In the genomic region with DNA sequence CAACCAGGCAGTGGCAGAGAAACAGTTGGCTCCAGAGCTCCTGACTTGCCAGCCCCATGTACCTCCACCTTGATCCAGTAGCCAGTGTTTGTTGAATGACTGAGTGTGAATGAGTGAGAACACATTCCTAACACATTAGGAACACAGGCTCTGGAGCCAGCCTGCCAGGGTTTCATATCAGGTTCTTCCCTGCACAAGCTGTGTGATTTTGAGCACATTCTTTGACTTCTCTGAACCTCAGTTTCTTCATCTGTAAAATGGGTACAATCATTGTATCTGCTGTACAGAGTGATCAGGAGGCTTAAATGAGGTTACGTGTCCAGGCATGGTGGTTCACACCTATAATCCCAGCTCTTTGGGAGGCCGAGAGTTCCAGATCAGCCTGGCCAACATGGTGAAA, we compare ENCODE assay signal across 2 cellular contexts.
A peak's percentile ranks its signal among the peaks of the same experiment; 100 is the strongest.
TF ChIP-seq lines count a peak whose summit lies in the region.

No MANE protein-coding gene starts in this region.

TF ChIP-seq in IMR-90, 13 proteins besides CTCF, POLR2A, EP300 and RAD21:
- TF ChIP-seq, protein P1, sequence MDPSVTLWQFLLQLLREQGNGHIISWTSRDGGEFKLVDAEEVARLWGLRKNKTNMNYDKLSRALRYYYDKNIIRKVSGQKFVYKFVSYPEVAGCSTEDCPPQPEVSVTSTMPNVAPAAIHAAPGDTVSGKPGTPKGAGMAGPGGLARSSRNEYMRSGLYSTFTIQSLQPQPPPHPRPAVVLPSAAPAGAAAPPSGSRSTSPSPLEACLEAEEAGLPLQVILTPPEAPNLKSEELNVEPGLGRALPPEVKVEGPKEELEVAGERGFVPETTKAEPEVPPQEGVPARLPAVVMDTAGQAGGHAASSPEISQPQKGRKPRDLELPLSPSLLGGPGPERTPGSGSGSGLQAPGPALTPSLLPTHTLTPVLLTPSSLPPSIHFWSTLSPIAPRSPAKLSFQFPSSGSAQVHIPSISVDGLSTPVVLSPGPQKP (IDR thresholded peaks at IDR 0.05; ENCODE audit: borderline replicate concordance, low read depth, low read length): no peak
- TF ChIP-seq RFX5 (IDR thresholded peaks at IDR 0.05; ENCODE audit: low read depth, low read length): no peak

TF ChIP-seq in K562, 482 proteins besides CTCF, POLR2A, EP300 and RAD21:
- TF ChIP-seq HDAC2 (IDR thresholded peaks at IDR 0.05) (peak; percentile 60; the same call in 1 of the 2 replicates), CBX3 (IDR thresholded peaks at IDR 0.05; ENCODE audit: borderline replicate concordance in 1 of 2, low read length in 2 of 2) (0 out of 3 replicates have a peak, but pooled peaks of 1 of the 2 experiments have one; percentile 22), SMARCA5 (IDR thresholded peaks at IDR 0.05) (peak; percentile 91), RUNX1 (IDR thresholded peaks at IDR 0.05; ENCODE audit: low read depth) (no peak), PHF20 (IDR thresholded peaks at IDR 0.05; ENCODE audit: partially characterized antibody) (peak; percentile 27), RCOR1 (IDR thresholded peaks at IDR 0.05; ENCODE audit: borderline replicate concordance in 1 of 2, low read depth in 2 of 2, low read length in 2 of 2) (peak in 1 of 2 experiments; percentile 62; a peak in 1 of 4 replicates), CHD2 (IDR thresholded peaks at IDR 0.05; ENCODE audit: low read depth, low read length) (no peak), ADNP (tag; IDR thresholded peaks at IDR 0.05) (peak; percentile 83), CHD4 (IDR thresholded peaks at IDR 0.05; ENCODE audit: insufficient read depth, insufficient replicate concordance, low read depth, low read length, poor library complexity, severe bottlenecking) (peak; percentile 39), RBM25 (IDR thresholded peaks at IDR 0.05; ENCODE audit: low read depth, low read length, severe bottlenecking) (peak; percentile 84), KDM1A (IDR thresholded peaks at IDR 0.05) (peak; percentile 72 to 82), BCOR (IDR thresholded peaks at IDR 0.05) (peak; percentile 93)
- TF ChIP-seq, protein P2, sequence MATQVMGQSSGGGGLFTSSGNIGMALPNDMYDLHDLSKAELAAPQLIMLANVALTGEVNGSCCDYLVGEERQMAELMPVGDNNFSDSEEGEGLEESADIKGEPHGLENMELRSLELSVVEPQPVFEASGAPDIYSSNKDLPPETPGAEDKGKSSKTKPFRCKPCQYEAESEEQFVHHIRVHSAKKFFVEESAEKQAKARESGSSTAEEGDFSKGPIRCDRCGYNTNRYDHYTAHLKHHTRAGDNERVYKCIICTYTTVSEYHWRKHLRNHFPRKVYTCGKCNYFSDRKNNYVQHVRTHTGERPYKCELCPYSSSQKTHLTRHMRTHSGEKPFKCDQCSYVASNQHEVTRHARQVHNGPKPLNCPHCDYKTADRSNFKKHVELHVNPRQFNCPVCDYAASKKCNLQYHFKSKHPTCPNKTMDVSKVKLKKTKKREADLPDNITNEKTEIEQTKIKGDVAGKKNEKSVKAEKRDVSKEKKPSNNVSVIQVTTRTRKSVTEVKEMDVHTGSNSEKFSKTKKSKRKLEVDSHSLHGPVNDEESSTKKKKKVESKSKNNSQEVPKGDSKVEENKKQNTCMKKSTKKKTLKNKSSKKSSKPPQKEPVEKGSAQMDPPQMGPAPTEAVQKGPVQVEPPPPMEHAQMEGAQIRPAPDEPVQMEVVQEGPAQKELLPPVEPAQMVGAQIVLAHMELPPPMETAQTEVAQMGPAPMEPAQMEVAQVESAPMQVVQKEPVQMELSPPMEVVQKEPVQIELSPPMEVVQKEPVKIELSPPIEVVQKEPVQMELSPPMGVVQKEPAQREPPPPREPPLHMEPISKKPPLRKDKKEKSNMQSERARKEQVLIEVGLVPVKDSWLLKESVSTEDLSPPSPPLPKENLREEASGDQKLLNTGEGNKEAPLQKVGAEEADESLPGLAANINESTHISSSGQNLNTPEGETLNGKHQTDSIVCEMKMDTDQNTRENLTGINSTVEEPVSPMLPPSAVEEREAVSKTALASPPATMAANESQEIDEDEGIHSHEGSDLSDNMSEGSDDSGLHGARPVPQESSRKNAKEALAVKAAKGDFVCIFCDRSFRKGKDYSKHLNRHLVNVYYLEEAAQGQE (CRISPR knock-in tag; IDR thresholded peaks at IDR 0.05; ENCODE audit: low read depth): no peak
